In genomic region chr15:33310481-33311311, GRCh38 we compare ENCODE assay signal across 1 cellular context.
TF ChIP-seq lines count a peak whose summit lies in the region.

TSS of gene RYR3 (plus strand) at chr15:33310967. CDS start at chr15:33311046, 79 bp downstream.

TF ChIP-seq in HepG2, 621 proteins besides CTCF, POLR2A, EP300 and RAD21 (continued from another document):
- TF ChIP-seq KIAA2018 (CRISPR knock-in tag; IDR thresholded peaks at IDR 0.05; ENCODE audit: borderline replicate concordance), result no peak
- no peak for TF ChIP-seq ELF3 (CRISPR knock-in tag; IDR thresholded peaks at IDR 0.05)
- TF ChIP-seq CENPT (CRISPR knock-in tag; IDR thresholded peaks at IDR 0.05; ENCODE audit: low read depth), result no peak
- TF ChIP-seq MLXIP (CRISPR knock-in tag; IDR thresholded peaks at IDR 0.05; ENCODE audit: borderline replicate concordance), result no peak
- TF ChIP-seq ELF4 (CRISPR knock-in tag; IDR thresholded peaks at IDR 0.05; ENCODE audit: borderline replicate concordance), result no peak
- no peak for TF ChIP-seq ZBTB10 (CRISPR knock-in tag; IDR thresholded peaks at IDR 0.05; ENCODE audit: borderline replicate concordance)
- TF ChIP-seq ZNF121 (CRISPR knock-in tag; IDR thresholded peaks at IDR 0.05), result no peak
- TF ChIP-seq ZNF644 (CRISPR knock-in tag; IDR thresholded peaks at IDR 0.05; ENCODE audit: low read depth), result no peak
- TF ChIP-seq CAMTA2 (CRISPR knock-in tag; IDR thresholded peaks at IDR 0.05; ENCODE audit: borderline replicate concordance), result no peak
- no peak for TF ChIP-seq ZNF737 (CRISPR knock-in tag; IDR thresholded peaks at IDR 0.05; ENCODE audit: borderline replicate concordance)
- TF ChIP-seq RNF2 (conservative IDR thresholded peaks at IDR 0.05; ENCODE audit: low read depth), result no peak
- TF ChIP-seq ZNF232 (CRISPR knock-in tag; IDR thresholded peaks at IDR 0.05; ENCODE audit: borderline replicate concordance), result no peak
- TF ChIP-seq ZNF367 (CRISPR knock-in tag; IDR thresholded peaks at IDR 0.05; ENCODE audit: borderline replicate concordance), result no peak
